Comparison of ENCODE assay signal across 7 cellular contexts in genomic region chr5:127197402-127198167, GRCh38.
DNase-seq lines count a peak whose midpoint lies in the region; TF ChIP-seq lines count a peak whose summit lies in the region.
"Not testable (repeated sequence)": the region's sequence is repeated elsewhere in the genome, so short reads cannot be mapped to it uniquely, and the experiment has no call there.

No MANE protein-coding gene starts in this region.

- 38% methylated on average over 4 of the region's 4 CpGs for WGBS in HUES64
- no CpG with 5 or more reads among the region's 4 CpGs for WGBS in mesendoderm (ENCODE audit: extremely low coverage, insufficient coverage, low lambda C conversion rate)

- H3K23ac ChIP-seq in mesendoderm (ENCODE audit: low read length): not testable (repeated sequence)

- TF ChIP-seq CTCF in choroid plexus epithelial cell (conservative IDR thresholded peaks at IDR 0.05; ENCODE audit: low read depth, low read length): peak; percentile 31

- peak overlapping the region; percentile 47; the same call in 1 of the 2 replicates for H3K4me3 ChIP-seq in HUES64 (ENCODE audit: low read length)
- H3K4me3 ChIP-seq in choroid plexus epithelial cell (ENCODE audit: low read depth, low read length); mesendoderm (ENCODE audit: low read length): not testable (repeated sequence)
- peak overlapping the region; percentile 37 for H3K4me3 ChIP-seq in iPS-15b (ENCODE audit: low read depth, low read length)

- H2BK15ac ChIP-seq in mesendoderm (replicated peaks; ENCODE audit: low read depth): not testable (repeated sequence)

- H2AK5ac ChIP-seq in mesendoderm (ENCODE audit: low read length): not testable (repeated sequence)

- H3K18ac ChIP-seq in mesendoderm (ENCODE audit: low read length): not testable (repeated sequence)

- H4K8ac ChIP-seq in mesendoderm (ENCODE audit: low read depth, low read length): not testable (repeated sequence)

- H3K27me3 ChIP-seq in HUES64 (ENCODE audit: insufficient read depth, low read length); iPS-15b (ENCODE audit: control insufficient read depth, insufficient read depth, low read length); mesendoderm (ENCODE audit: insufficient read depth, low read length, poor library complexity): not testable (repeated sequence)

- not testable (repeated sequence) for H3K79me1 ChIP-seq in mesendoderm (ENCODE audit: low read length)

- H4K5ac ChIP-seq in mesendoderm (ENCODE audit: low read length): not testable (repeated sequence)

- H2BK120ac ChIP-seq in mesendoderm (ENCODE audit: low read depth, low read length): not testable (repeated sequence)

- H3K56ac ChIP-seq in mesendoderm (ENCODE audit: low read length): not testable (repeated sequence)

- not testable (repeated sequence) for H3K27ac ChIP-seq in HUES64 (ENCODE audit: low read depth, low read length); mesendoderm (ENCODE audit: low read depth, low read length)

- H3K4me2 ChIP-seq in mesendoderm (ENCODE audit: low read length): not testable (repeated sequence)

- H3K9me3 ChIP-seq in HUES64 (ENCODE audit: insufficient read depth, low read depth, low read length); iPS-15b (ENCODE audit: control insufficient read depth, insufficient read depth, low read length): not testable (repeated sequence)

- H3K4ac ChIP-seq in mesendoderm (ENCODE audit: low read depth, low read length): not testable (repeated sequence)

- not testable (repeated sequence) for H2BK5ac ChIP-seq in mesendoderm (ENCODE audit: low read length)

- H3K79me2 ChIP-seq in mesendoderm (ENCODE audit: control insufficient read depth, insufficient read depth, low read length): not testable (repeated sequence)

- 0 out of 2 replicates have a peak overlapping the region, but pooled peaks have one; percentile 37 for H3K9ac ChIP-seq in HUES64 (ENCODE audit: low read depth, low read length)
- not testable (repeated sequence) for H3K9ac ChIP-seq in iPS-15b (ENCODE audit: low read depth, low read length); mesendoderm (ENCODE audit: low read length)

- H3K4me1 ChIP-seq in HUES64 (ENCODE audit: insufficient read depth, low read length); iPS-15b (ENCODE audit: control insufficient read depth, insufficient read depth, low read length); mesendoderm (ENCODE audit: control insufficient read depth, low read depth, low read length): not testable (repeated sequence)

- not testable (repeated sequence) for H3K36me3 ChIP-seq in HUES64 (ENCODE audit: insufficient read depth, low read length); iPS-15b (ENCODE audit: control insufficient read depth, insufficient read depth, low read length); mesendoderm (ENCODE audit: control insufficient read depth, insufficient read depth, low read length)

- DNase-seq in DMS53 treated with DMSO at 0.1 percent for 48 hours (lab: John Stamatoyannopoulos, UW; ENCODE audit: unreplicated experiment) (peak; percentile 36), NCI-H69 (lab: John Stamatoyannopoulos, UW) (peak; percentile 61), SK-N-DZ (ENCODE audit: low spot score) (peak; percentile 21), choroid plexus epithelial cell (ENCODE audit: low read depth) (peak; percentile 36), mesendoderm (peak; percentile 62)
